ENCODE assay signal across 9 cellular contexts in the genomic region with DNA sequence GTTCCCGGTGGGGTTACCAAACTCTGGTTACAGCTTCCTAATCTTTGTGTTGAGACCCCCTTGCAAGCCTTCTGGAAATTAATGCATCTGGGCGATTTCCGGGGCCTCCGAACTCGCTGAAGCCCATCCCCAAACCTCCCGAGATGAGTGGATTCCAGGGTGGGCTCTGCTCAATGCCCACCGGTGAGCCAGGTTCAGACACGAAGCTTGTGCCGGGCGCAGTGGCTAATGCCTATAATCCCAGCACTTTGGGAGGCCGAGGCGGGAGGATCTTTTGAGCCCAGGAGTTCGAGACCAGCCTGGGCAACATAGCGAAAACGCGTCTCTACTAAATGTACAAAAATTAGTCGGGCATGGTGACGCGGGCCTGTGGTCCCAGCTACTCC. TPM values are rescaled to one million over a fixed set of nuclear protein-coding genes. Genes with fewer than 3 reads are reported as not detected.
A peak's percentile ranks its signal among the peaks of the same experiment; 100 is the strongest.
DNase-seq lines count a peak whose midpoint lies in the region; ATAC-seq and TF ChIP-seq lines count a peak whose summit lies in the region.
"Had no signal": no experiment of that assay in that cellular context is flagged by ENCODE, and none has a peak within 500 bp of the region (broad histone marks: within the 10 kb centered on the region; RNA-seq: fewer than 3 reads in every experiment).

No MANE protein-coding gene starts in this region.

- H3K27me3 ChIP-seq in MG63 (no peaks in the 10 kb centered on the region), neuronal stem cell (ENCODE audit: control insufficient read depth in 3 of 3, insufficient read depth in 3 of 3, low read depth in 1 of 3, low read length in 3 of 3) (no peaks in the 10 kb centered on the region)

- no peak overlapping the region for H4K8ac ChIP-seq in neuronal stem cell (ENCODE audit: low read depth, low read length)

- no peaks in the 10 kb centered on the region for H3K79me1 ChIP-seq in neuronal stem cell (ENCODE audit: low read depth, low read length)

- no peak overlapping the region for H2AFZ ChIP-seq in neuronal stem cell (ENCODE audit: low read length)

- ATAC-seq in GM19351 (IDR thresholded peaks at IDR 0.05; ENCODE audit: unreplicated experiment), result no peak
- no peak for ATAC-seq in GM19452 (IDR thresholded peaks at IDR 0.05; ENCODE audit: unreplicated experiment)
- no peak for ATAC-seq in HG03097 (IDR thresholded peaks at IDR 0.05; ENCODE audit: low FRiP score, unreplicated experiment)
- no peak for ATAC-seq in HG03039 (IDR thresholded peaks at IDR 0.05; ENCODE audit: unreplicated experiment)

- no peak overlapping the region for H3K27ac ChIP-seq in neuronal stem cell (replicated peaks; ENCODE audit: low read length)

- no peaks in the 10 kb centered on the region for H3K9me3 ChIP-seq in MG63
- H3K9me3 ChIP-seq in neuronal stem cell (replicated peaks in 1 of 2; ENCODE audit: control insufficient read depth in 2 of 2, insufficient read depth in 1 of 2, low read depth in 1 of 2, low read length in 2 of 2), result no peaks in the 10 kb centered on the region

- H3K14ac ChIP-seq in neuronal stem cell (ENCODE audit: low read length), result no peak overlapping the region

- H2BK15ac ChIP-seq in neuronal stem cell (ENCODE audit: low read length), result peak overlapping the region; percentile 86

- no peak overlapping the region for H3K4ac ChIP-seq in neuronal stem cell (ENCODE audit: low read length)

- H3K4me2 ChIP-seq in neuronal stem cell (ENCODE audit: insufficient read depth, low read length, poor library complexity, severe bottlenecking), result peak overlapping the region; percentile 61

- peak overlapping the region; percentile 86 for H3K18ac ChIP-seq in neuronal stem cell (ENCODE audit: low read length)

- WGBS in neuronal stem cell (ENCODE audit: extremely low coverage in 2 of 2, insufficient read length in 2 of 2, insufficient replicate concordance in 1 of 2), 2 donors, result no CpG with 5 or more reads among the region's 19 CpGs

- no peak for TF ChIP-seq CTCF in AG10803 (conservative IDR thresholded peaks at IDR 0.05; ENCODE audit: low read length)
- TF ChIP-seq CTCF in epithelial cell of esophagus (IDR thresholded peaks at IDR 0.05; ENCODE audit: insufficient read depth, low read depth, low read length, missing control alignments), result no peak

- DNase-seq in AG10803 (ENCODE audit: low read depth) (no peak), MG63 (no peak), epithelial cell of esophagus (ENCODE audit: low read depth) (no peak), neuronal stem cell (ENCODE audit: low spot score) (no peak)

- peak overlapping the region; percentile 34 for H3K9ac ChIP-seq in neuronal stem cell (ENCODE audit: low read depth, low read length, poor library complexity)

- H3K4me1 ChIP-seq in neuronal stem cell (ENCODE audit: control insufficient read depth in 2 of 2, insufficient read depth in 1 of 2, low read depth in 1 of 2, low read length in 2 of 2), result peaks cover 8 to 12% of the 10 kb centered on the region in 2 donors

- H2AK5ac ChIP-seq in neuronal stem cell (ENCODE audit: low read depth, low read length), result peak overlapping the region; percentile 79

- no peak overlapping the region for H3K23ac ChIP-seq in neuronal stem cell (ENCODE audit: low read depth, low read length, poor library complexity)

- H2BK120ac ChIP-seq in neuronal stem cell (ENCODE audit: low read depth, low read length), result no peak overlapping the region

- no peak overlapping the region for H2BK5ac ChIP-seq in neuronal stem cell (ENCODE audit: low read length)

- H3K36me3 ChIP-seq in MG63 (no peaks in the 10 kb centered on the region), neuronal stem cell (replicated peaks in 1 of 2; ENCODE audit: control insufficient read depth in 2 of 2, insufficient read depth in 2 of 2, low read length in 2 of 2) (no peaks in the 10 kb centered on the region)

- H2BK12ac ChIP-seq in neuronal stem cell (ENCODE audit: low read length), result no peak overlapping the region

- H3K4me3 ChIP-seq in AG10803 (ENCODE audit: low read length), result peak overlapping the region; percentile 72
- H3K4me3 ChIP-seq in MG63, result peak overlapping the region; percentile 39
- peak overlapping the region; percentile 41 for H3K4me3 ChIP-seq in epithelial cell of esophagus (ENCODE audit: low read length)
- peak overlapping the region in 1 of 2 donors; percentile 69 for H3K4me3 ChIP-seq in neuronal stem cell (ENCODE audit: low read length in 2 of 2)

- no peak overlapping the region for H4K91ac ChIP-seq in neuronal stem cell (ENCODE audit: low read depth, low read length, poor library complexity)

RNA-seq across cellular contexts. Expression of a gene that starts 0.4 kb away (rescaled TPM):
- total RNA-seq in MG63 (2014; rRNA removed; shearing (Covaris generic); ENCODE audit: low replicate concordance), result 3.8 and 6.7 TPM in 2 replicates
- 1.5 TPM for polyA plus RNA-seq in neuronal stem cell (2013, experiment 1 of 2)
- 1.6 TPM for polyA plus RNA-seq in neuronal stem cell (2013, experiment 2 of 2)

RNA-seq across cellular contexts. Expression of a gene that starts 45.9 kb away (rescaled TPM):
- 0.81 and 4.1 TPM in 2 replicates for total RNA-seq in MG63 (2014; rRNA removed; shearing (Covaris generic); ENCODE audit: low replicate concordance)
- not detected for polyA plus RNA-seq in neuronal stem cell (2013, experiment 1 of 2)
- not detected for polyA plus RNA-seq in neuronal stem cell (2013, experiment 2 of 2)
- total RNA-seq: renal cortical epithelial cell had no signal
